Comparison of ENCODE assay signal across 1 cellular context in genomic region chr12:113758165-113758924, GRCh38.
TF ChIP-seq lines count a peak whose summit lies in the region.

No MANE protein-coding gene starts in this region.

TF ChIP-seq in K562, 482 proteins besides CTCF, POLR2A, EP300 and RAD21 (continued from another document and continues in another):
- TF ChIP-seq ATF4 (CRISPR knock-in tag; IDR thresholded peaks at IDR 0.05) (no peak), DIDO1 (tag; IDR thresholded peaks at IDR 0.05; ENCODE audit: low read depth) (no peak), E2F3 (CRISPR knock-in tag; IDR thresholded peaks at IDR 0.05) (no peak), TFE3 (CRISPR knock-in tag; IDR thresholded peaks at IDR 0.05) (no peak), SMAD1 (IDR thresholded peaks at IDR 0.05; ENCODE audit: low read depth, low read length, partially characterized antibody) (no peak), MTF1 (CRISPR knock-in tag; IDR thresholded peaks at IDR 0.05; ENCODE audit: borderline replicate concordance) (no peak), KAT2B (IDR thresholded peaks at IDR 0.05; ENCODE audit: low read depth, low read length) (no peak), MAZ (CRISPR knock-in tag; conservative IDR thresholded peaks at IDR 0.05 in 1 of 2, IDR thresholded peaks at IDR 0.05 in 1 of 2) (0 out of 4 replicates have a peak, but pooled peaks have one; percentile 23 to 24), CBX5 (IDR thresholded peaks at IDR 0.05; ENCODE audit: borderline replicate concordance, low read depth) (no peak), COPS2 (conservative IDR thresholded peaks at IDR 0.05) (no peak), ZNF586 (CRISPR knock-in tag; conservative IDR thresholded peaks at IDR 0.05) (no peak), ZNF318 (IDR thresholded peaks at IDR 0.05; ENCODE audit: borderline replicate concordance in 1 of 2, low read depth in 1 of 2) (no peak), KDM2B (CRISPR knock-in tag; IDR thresholded peaks at IDR 0.05) (no peak), EHMT2 (IDR thresholded peaks at IDR 0.05) (0 out of 2 replicates have a peak, but pooled peaks have one; percentile 19), ZNF740 (CRISPR knock-in tag; IDR thresholded peaks at IDR 0.05) (no peak), ZNF740 (tag; IDR thresholded peaks at IDR 0.05) (no peak), ARID1B (IDR thresholded peaks at IDR 0.05) (peak; percentile 76), RFX5 (IDR thresholded peaks at IDR 0.05; ENCODE audit: low read depth, low read length) (no peak), MCM7 (IDR thresholded peaks at IDR 0.05) (no peak), ESRRB (CRISPR knock-in tag; IDR thresholded peaks at IDR 0.05; ENCODE audit: borderline replicate concordance) (no peak), SMARCE1 (IDR thresholded peaks at IDR 0.05) (peak; percentile 26; the same call in 1 of the 2 replicates), ZNF644 (tag; IDR thresholded peaks at IDR 0.05; ENCODE audit: low read depth) (no peak), ZC3H11A (IDR thresholded peaks at IDR 0.05; ENCODE audit: low read depth, low read length) (no peak), CC2D1A (IDR thresholded peaks at IDR 0.05) (no peak), ZNF449 (CRISPR knock-in tag; IDR thresholded peaks at IDR 0.05) (no peak), POLR2G (IDR thresholded peaks at IDR 0.05; ENCODE audit: low read depth, low read length) (no peak), ZNF830 (CRISPR knock-in tag; IDR thresholded peaks at IDR 0.05) (no peak), L3MBTL2 (IDR thresholded peaks at IDR 0.05) (no peak; the same call in 1 of the 2 replicates), MCM2 (IDR thresholded peaks at IDR 0.05; ENCODE audit: low read depth) (no peak), ARNT (IDR thresholded peaks at IDR 0.05) (peak in 1 of 2 experiments; percentile 37; a peak in 1 of 4 replicates)
- TF ChIP-seq, protein P1, sequence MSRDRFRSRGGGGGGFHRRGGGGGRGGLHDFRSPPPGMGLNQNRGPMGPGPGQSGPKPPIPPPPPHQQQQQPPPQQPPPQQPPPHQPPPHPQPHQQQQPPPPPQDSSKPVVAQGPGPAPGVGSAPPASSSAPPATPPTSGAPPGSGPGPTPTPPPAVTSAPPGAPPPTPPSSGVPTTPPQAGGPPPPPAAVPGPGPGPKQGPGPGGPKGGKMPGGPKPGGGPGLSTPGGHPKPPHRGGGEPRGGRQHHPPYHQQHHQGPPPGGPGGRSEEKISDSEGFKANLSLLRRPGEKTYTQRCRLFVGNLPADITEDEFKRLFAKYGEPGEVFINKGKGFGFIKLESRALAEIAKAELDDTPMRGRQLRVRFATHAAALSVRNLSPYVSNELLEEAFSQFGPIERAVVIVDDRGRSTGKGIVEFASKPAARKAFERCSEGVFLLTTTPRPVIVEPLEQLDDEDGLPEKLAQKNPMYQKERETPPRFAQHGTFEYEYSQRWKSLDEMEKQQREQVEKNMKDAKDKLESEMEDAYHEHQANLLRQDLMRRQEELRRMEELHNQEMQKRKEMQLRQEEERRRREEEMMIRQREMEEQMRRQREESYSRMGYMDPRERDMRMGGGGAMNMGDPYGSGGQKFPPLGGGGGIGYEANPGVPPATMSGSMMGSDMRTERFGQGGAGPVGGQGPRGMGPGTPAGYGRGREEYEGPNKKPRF (IDR thresholded peaks at IDR 0.05; ENCODE audit: low read depth, low read length): no peak
- TF ChIP-seq, protein P2, sequence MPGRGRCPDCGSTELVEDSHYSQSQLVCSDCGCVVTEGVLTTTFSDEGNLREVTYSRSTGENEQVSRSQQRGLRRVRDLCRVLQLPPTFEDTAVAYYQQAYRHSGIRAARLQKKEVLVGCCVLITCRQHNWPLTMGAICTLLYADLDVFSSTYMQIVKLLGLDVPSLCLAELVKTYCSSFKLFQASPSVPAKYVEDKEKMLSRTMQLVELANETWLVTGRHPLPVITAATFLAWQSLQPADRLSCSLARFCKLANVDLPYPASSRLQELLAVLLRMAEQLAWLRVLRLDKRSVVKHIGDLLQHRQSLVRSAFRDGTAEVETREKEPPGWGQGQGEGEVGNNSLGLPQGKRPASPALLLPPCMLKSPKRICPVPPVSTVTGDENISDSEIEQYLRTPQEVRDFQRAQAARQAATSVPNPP (IDR thresholded peaks at IDR 0.05; ENCODE audit: borderline replicate concordance, insufficient read depth, insufficient read length): no peak
- TF ChIP-seq, protein P3, sequence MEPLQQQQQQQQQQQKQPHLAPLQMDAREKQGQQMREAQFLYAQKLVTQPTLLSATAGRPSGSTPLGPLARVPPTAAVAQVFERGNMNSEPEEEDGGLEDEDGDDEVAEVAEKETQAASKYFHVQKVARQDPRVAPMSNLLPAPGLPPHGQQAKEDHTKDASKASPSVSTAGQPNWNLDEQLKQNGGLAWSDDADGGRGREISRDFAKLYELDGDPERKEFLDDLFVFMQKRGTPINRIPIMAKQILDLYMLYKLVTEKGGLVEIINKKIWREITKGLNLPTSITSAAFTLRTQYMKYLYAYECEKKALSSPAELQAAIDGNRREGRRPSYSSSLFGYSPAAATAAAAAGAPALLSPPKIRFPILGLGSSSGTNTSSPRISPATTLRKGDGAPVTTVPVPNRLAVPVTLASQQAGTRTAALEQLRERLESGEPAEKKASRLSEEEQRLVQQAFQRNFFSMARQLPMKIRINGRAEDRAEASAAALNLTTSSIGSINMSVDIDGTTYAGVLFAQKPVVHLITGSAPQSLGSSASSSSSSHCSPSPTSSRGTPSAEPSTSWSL (CRISPR knock-in tag; IDR thresholded peaks at IDR 0.05; ENCODE audit: borderline replicate concordance): no peak
- TF ChIP-seq, protein P4, sequence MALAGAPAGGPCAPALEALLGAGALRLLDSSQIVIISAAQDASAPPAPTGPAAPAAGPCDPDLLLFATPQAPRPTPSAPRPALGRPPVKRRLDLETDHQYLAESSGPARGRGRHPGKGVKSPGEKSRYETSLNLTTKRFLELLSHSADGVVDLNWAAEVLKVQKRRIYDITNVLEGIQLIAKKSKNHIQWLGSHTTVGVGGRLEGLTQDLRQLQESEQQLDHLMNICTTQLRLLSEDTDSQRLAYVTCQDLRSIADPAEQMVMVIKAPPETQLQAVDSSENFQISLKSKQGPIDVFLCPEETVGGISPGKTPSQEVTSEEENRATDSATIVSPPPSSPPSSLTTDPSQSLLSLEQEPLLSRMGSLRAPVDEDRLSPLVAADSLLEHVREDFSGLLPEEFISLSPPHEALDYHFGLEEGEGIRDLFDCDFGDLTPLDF (CRISPR knock-in tag; IDR thresholded peaks at IDR 0.05): no peak
- TF ChIP-seq, protein P5, sequence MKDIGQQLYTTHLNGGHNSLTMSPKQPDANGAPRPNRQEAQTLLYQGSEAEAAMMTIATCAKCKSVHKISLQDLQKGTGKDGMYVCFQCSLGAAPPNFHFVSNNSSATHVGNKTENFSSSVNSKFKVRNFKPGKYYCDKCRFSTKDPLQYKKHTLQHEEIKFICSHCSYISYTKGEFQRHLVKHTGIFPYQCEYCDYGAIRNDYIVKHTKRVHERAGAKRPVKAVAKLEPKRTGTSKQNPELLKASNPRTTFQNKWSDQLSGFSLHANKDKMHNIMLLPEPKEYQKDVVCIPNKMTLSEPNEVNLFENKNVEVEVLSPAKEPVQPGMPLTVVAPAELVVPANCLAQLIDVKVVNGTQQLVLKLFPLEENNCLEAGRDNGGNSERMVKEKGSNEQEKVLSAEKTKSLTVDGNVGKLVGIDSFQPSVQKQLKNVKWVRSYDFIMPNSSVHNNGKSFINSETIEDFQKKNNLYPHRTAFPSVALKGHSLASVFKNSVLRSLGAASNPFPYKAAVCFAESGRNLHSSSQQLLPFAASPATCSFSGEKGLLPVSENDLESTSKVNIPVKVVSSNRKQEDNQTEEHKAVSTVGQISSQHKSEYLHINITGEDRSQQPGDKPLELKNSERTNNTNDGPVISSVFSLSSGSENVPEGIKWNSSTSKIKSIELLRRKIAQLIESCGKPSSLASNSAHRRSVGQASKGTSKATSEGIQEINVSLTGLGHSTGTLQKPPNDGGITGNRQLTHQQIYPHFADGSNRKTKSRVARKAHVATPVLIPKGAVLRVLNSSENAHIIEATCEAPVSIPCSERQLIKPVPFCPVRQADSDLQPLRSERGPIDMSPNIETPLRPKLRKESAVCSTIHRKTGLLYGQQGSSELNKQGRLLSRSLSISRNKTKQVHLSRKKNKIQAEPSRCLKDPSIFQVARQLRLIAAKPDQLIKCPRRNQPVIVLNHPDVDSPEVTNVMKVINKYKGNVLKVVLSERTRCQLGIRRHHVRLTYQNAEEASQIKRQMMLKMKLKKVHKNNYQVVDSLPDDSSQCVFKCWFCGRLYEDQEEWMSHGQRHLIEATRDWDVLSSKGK (CRISPR knock-in tag; IDR thresholded peaks at IDR 0.05): no peak
